17 cellular contexts compared by ENCODE assay signal in the genomic region with DNA sequence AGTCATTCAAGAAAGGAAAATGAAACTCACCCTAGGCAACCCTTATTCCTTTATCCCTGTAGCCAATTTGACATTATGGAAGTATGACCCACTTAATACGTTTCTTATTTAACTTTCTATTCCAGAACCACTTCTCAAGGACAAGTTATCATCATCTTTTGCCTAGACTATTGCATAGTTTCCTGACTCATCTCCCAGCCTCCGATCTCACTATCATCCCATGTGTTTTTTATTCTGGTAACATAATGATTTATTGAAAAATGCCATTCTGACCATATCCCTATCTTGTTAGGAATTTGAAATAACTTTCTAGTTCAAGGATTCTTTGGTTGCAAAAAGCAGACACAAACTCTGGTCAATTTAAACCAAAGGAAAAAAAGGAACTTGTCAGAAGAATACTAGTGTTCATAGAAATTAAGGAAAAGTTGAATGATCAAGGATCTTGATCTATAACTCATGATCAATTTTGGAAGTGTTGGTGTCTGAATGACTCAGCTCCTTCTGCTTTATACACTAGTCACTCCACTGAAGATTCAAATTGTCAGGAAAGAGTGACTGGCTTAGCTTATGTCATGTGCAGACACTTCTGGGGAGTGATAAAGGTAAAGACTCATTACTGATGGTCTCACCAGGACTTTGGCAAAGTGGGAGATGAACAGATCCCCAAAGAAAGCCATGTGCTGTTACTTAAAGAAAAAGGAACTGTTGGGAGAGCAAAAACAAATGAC. TPM values are rescaled to one million over a fixed set of nuclear protein-coding genes. Genes with fewer than 3 reads are reported as not detected.
"Had no signal": no experiment of that assay in that cellular context is flagged by ENCODE, and none has a peak within 500 bp of the region (broad histone marks: within the 10 kb centered on the region; RNA-seq: fewer than 3 reads in every experiment).

No MANE protein-coding gene starts in this region.

- H3K36me3 ChIP-seq: brain microvascular endothelial cell, esophagus muscularis mucosa, tibial artery, vagina had no signal

- H3K79me2 ChIP-seq: parathyroid adenoma had no signal

- H3K27me3 ChIP-seq: brain microvascular endothelial cell, dorsolateral prefrontal cortex, esophagus muscularis mucosa, tibial artery, vagina had no signal

- DNase-seq: activated CD4-positive, alpha-beta T cell treated with anti-CD3 and anti-CD28 coated beads, Interleukin-2, amount 50 U/mL, for 1 hour; activated naive CD4-positive, alpha-beta T cell treated with anti-CD3 and anti-CD28 coated beads, Interleukin-2, amount 50 U/mL, for 16 hours; amniotic stem cell; brain microvascular endothelial cell; dorsolateral prefrontal cortex; left colon; naive B cell; retina; T-helper 17 cell; tibial artery had no signal

- H3K4me3 ChIP-seq: dorsolateral prefrontal cortex, esophagus muscularis mucosa, lung, skin epidermis, tibial artery, vagina had no signal

- H3K9ac ChIP-seq: parathyroid adenoma had no signal

- H3K9me3 ChIP-seq: esophagus muscularis mucosa, tibial artery, vagina had no signal

- H3K27ac ChIP-seq: brain microvascular endothelial cell, dorsolateral prefrontal cortex, esophagus muscularis mucosa, parathyroid adenoma, skin epidermis, tibial artery, vagina had no signal

- H2AFZ ChIP-seq: parathyroid adenoma had no signal

- H3K4me1 ChIP-seq: esophagus muscularis mucosa, parathyroid adenoma, tibial artery, vagina had no signal

- ATAC-seq: left colon, T-helper 17 cell had no signal

RNA-seq across cellular contexts. Expression of a gene that starts 8.5 kb away (rescaled TPM):
- total RNA-seq: activated CD8-positive, alpha-beta memory T cell treated with anti-CD3 and anti-CD28 coated beads for 36 hours; cerebellum; esophagus muscularis mucosa; lung; T-helper 17 cell; vagina had no signal
- polyA plus RNA-seq: lung had no signal
